ENCODE assay signal across 1 cellular context in genomic region chr6:41585605-41586004, GRCh38.
TF ChIP-seq lines count a peak whose summit lies in the region.

No MANE protein-coding gene starts in this region.

TF ChIP-seq in neural cell, 6 proteins besides CTCF, POLR2A, EP300 and RAD21 (continued from another document):
- TF ChIP-seq REST (IDR thresholded peaks at IDR 0.05; ENCODE audit: borderline replicate concordance): no peak
- TF ChIP-seq SMC3 (conservative IDR thresholded peaks at IDR 0.05; ENCODE audit: poor library complexity): no peak
- no peak for TF ChIP-seq TAF1 (IDR thresholded peaks at IDR 0.05; ENCODE audit: low read depth)
- TF ChIP-seq POLR2AphosphoS5 (IDR thresholded peaks at IDR 0.05): no peak
